ENCODE assay signal across 15 cellular contexts in genomic region chr20:20691477-20691863, GRCh38. TPM values are rescaled to one million over a fixed set of nuclear protein-coding genes. Genes with fewer than 3 reads are reported as not detected.
DNase-seq lines count a peak whose midpoint lies in the region; ATAC-seq, FAIRE-seq and TF ChIP-seq lines count a peak whose summit lies in the region.
"Had no signal": no experiment of that assay in that cellular context is flagged by ENCODE, and none has a peak within 500 bp of the region (broad histone marks: within the 10 kb centered on the region; RNA-seq: fewer than 3 reads in every experiment).

No MANE protein-coding gene starts in this region.

- H3K79me2 ChIP-seq in K562 (ENCODE audit: control insufficient read depth, insufficient read depth, low read length), result no peaks in the 10 kb centered on the region

- POLR2A ChIA-PET in K562 (lab: Yijun Ruan, JAX), result no interaction called here

- no peak overlapping the region for H2AFZ ChIP-seq in K562 (ENCODE audit: low read depth, low read length)

- no peaks in the 10 kb centered on the region for H3K36me3 ChIP-seq in K562 (ENCODE audit: control insufficient read depth, insufficient read depth, low read length)

- no peak for TF ChIP-seq RAD21 in K562 (CRISPR knock-in tag; conservative IDR thresholded peaks at IDR 0.05 in 1 of 2, IDR thresholded peaks at IDR 0.05 in 1 of 2)

- intact Hi-C loops in K562 (cut with micrococcal nuclease), result no loop called here

- in situ Hi-C loops in K562 (cut with MboI), result no loop called here

- H3K4me1 ChIP-seq in K562 (replicated peaks in 1 of 2; ENCODE audit: control insufficient read depth in 2 of 2, insufficient read depth in 2 of 2, low read length in 2 of 2), result no peaks in the 10 kb centered on the region

- H3K4me3 ChIP-seq in K562, result no peak overlapping the region

- H3K27me3 ChIP-seq in K562 (ENCODE audit: control insufficient read depth in 2 of 2, insufficient read depth in 2 of 2, low read length in 2 of 2), result no peaks in the 10 kb centered on the region; a peak in 1 of 5 replicates

- DNase-seq in K562 (ENCODE audit: extremely low read depth in 1 of 4, low spot score in 3 of 4) (no peak), ureter (ENCODE audit: low spot score) (no peak), kidney tubule cell (ENCODE audit: low spot score) (no peak)
- DNase-seq: activated T-cell treated with anti-CD3 and anti-CD28 coated beads, Interleukin-2, amount 50 U/mL, for 24 hours; amniotic stem cell; CD4-positive, alpha-beta T cell; NCI-H1092 treated with DMSO at 0.1 percent for 48 hours; NCI-H69; stimulated activated CD4-positive, alpha-beta T cell treated with anti-CD3 and anti-CD28 coated beads, Interleukin-4, amount 100 ng/mL, for 1 hour had no signal

- no peak overlapping the region for H3K9ac ChIP-seq in K562 (ENCODE audit: insufficient read depth in 1 of 2, low read depth in 2 of 2, low read length in 2 of 2)

- no peaks in the 10 kb centered on the region for H4K20me1 ChIP-seq in K562 (replicated peaks; ENCODE audit: control insufficient read depth, insufficient read depth, low read length)

- no peak for FAIRE-seq in K562 (lab: Jason Lieb, UNC)
- FAIRE-seq: islet of Langerhans had no signal

- ATAC-seq in GM18909 (IDR thresholded peaks at IDR 0.05; ENCODE audit: poor library complexity, unreplicated experiment), result peak; percentile 54
- ATAC-seq in GM21723 (IDR thresholded peaks at IDR 0.05; ENCODE audit: unreplicated experiment), result peak; percentile 35
- peak; percentile 31 for ATAC-seq in HG03135 (IDR thresholded peaks at IDR 0.05; ENCODE audit: unreplicated experiment)
- no peak for ATAC-seq in K562
- no peak for ATAC-seq in GM18867 (IDR thresholded peaks at IDR 0.05; ENCODE audit: unreplicated experiment)
- ATAC-seq: WTC11 had no signal

- no peaks in the 10 kb centered on the region for H3K9me3 ChIP-seq in K562 (replicated peaks; ENCODE audit: control insufficient read depth, insufficient read depth, low read depth, low read length)

- BruUV-seq in K562 (replicated peaks; lab: Mats Ljungman, UMichigan), result no TSS peak

- no peak for TF ChIP-seq CTCF in K562 (IDR thresholded peaks at IDR 0.05 in 2 of 3, conservative IDR thresholded peaks at IDR 0.05 in 1 of 3; ENCODE audit: insufficient read depth in 2 of 3, low read depth in 1 of 3, low read length in 3 of 3)

- CTCF ChIA-PET in K562 (lab: Yijun Ruan, JAX; ENCODE audit: low intra/inter-chr PET ratio), result no interaction called here

- no peak overlapping the region for H3K27ac ChIP-seq in K562 (ENCODE audit: extremely low read depth, low read depth, low read length)

- WGBS in K562 (ENCODE audit: insufficient coverage, low coverage, missing lambda C conversion rate), result 0% methylated on average over 2 of the region's 2 CpGs

- no peaks in the 10 kb centered on the region for H3K9me1 ChIP-seq in K562 (ENCODE audit: control insufficient read depth, insufficient read depth, low read length)

- no peak for TF ChIP-seq EP300 in K562 (IDR thresholded peaks at IDR 0.05; ENCODE audit: low read length)

- H3K4me2 ChIP-seq in K562 (ENCODE audit: insufficient read depth, low read length), result no peak overlapping the region

- no peak for TF ChIP-seq POLR2A in K562 (conservative IDR thresholded peaks at IDR 0.05)

TF ChIP-seq in K562, 482 proteins besides CTCF, POLR2A, EP300 and RAD21:
- TF ChIP-seq PTBP1 (IDR thresholded peaks at IDR 0.05; ENCODE audit: low read depth, low read length) (no peak), GABPA (tag; conservative IDR thresholded peaks at IDR 0.05; ENCODE audit: low read depth) (no peak), PRDM10 (IDR thresholded peaks at IDR 0.05; ENCODE audit: partially characterized antibody) (peak; percentile 39), EHMT2 (IDR thresholded peaks at IDR 0.05) (no peak), THRA (IDR thresholded peaks at IDR 0.05) (no peak), TAL1 (IDR thresholded peaks at IDR 0.05) (no peak), RFX5 (IDR thresholded peaks at IDR 0.05; ENCODE audit: low read depth, low read length) (peak; percentile 41; the same call in 1 of the 2 replicates)

RNA-seq across cellular contexts. Expression of gene RALGAPA2, which starts 21.0 kb away (rescaled TPM):
- total RNA-seq in K562 (2011; cell fraction: chromatin; rRNA removed; ENCODE audit: low replicate concordance), result 4.5 and 13.9 TPM in 2 replicates
- total RNA-seq in K562 (2011; cell fraction: nucleolus; rRNA removed), result 3.2 and 3.8 TPM in 2 replicates
- 5.8 and 6.6 TPM in 2 replicates for total RNA-seq in K562 (2011; cell fraction: nucleoplasm; rRNA removed)
- total RNA-seq in K562 (2014; rRNA removed) (1.2 and 1.6 TPM in 2 replicates), K562 (2014; rRNA removed; fragmentation: Illumina TruSeq; extraction: Trizol) (1.5 and 2.1 TPM in 2 replicates), K562 (2015; rRNA removed; fragmentation: Illumina TruSeq; extraction: Trizol) (1.4 and 1.6 TPM in 2 replicates), K562 (2021) (2.3 and 2.7 TPM in 2 replicates), ureter (107 TPM)
- polyA plus RNA-seq in K562 (2011; rRNA removed) (1.7 and 2.0 TPM in 2 replicates), K562 (2014; fragmentation: Illumina TruSeq; extraction: Trizol) (1.6 and 2.4 TPM in 2 replicates), K562 (2014; fragmentation: Nextera tagmentation; extraction: Ambion mirVana) (under 1 TPM; 0.35 to 0.42 TPM), K562 (2014; rRNA removed) (1.2 TPM in 2 replicates)
- polyA plus RNA-seq in K562 (2011; cell fraction: cytosol; rRNA removed), result 0.75 and 1.5 TPM in 2 replicates
- 4.6 and 5.6 TPM in 2 replicates for polyA plus RNA-seq in K562 (2011; cell fraction: nucleus; rRNA removed)
- 1.1 and 2.3 TPM in 2 replicates for polyA plus RNA-seq in K562 (2012)
- 4.7 and 6.6 TPM in 2 replicates for polyA minus RNA-seq in K562 (2011; rRNA and poly(A)+ RNA removed)
- polyA minus RNA-seq in K562 (2011; cell fraction: cytosol; rRNA and poly(A)+ RNA removed), result 1.5 and 3.2 TPM in 2 replicates
- polyA minus RNA-seq in K562 (2011; cell fraction: nucleus; rRNA and poly(A)+ RNA removed), result 7.3 and 16.2 TPM in 2 replicates

Comparison
In these comparisons a context has a peak if more than half of its experiments do, and no peak if none do; other contexts are left out.
1. ATAC-seq: peak in GM18909 (single experiment), GM21723 (single experiment) and HG03135 (single experiment); none in K562 (single experiment) and GM18867 (single experiment).